In genomic region chr1:246382589-246382988, GRCh38 we compare ENCODE assay signal across 22 cellular contexts.
DNase-seq lines count a peak whose midpoint lies in the region; ATAC-seq, FAIRE-seq and TF ChIP-seq lines count a peak whose summit lies in the region.
"Had no signal": no experiment of that assay in that cellular context is flagged by ENCODE, and none has a peak within 500 bp of the region (broad histone marks: within the 10 kb centered on the region; RNA-seq: fewer than 3 reads in every experiment).

No MANE protein-coding gene starts in this region.

- H3K56ac ChIP-seq in IMR-90 (ENCODE audit: extremely low read depth, insufficient read depth, low read length): no peak overlapping the region

- H3K4me3 ChIP-seq in IMR-90 (ENCODE audit: insufficient read depth, low read depth, low read length) (no peak overlapping the region), keratinocyte (ENCODE audit: control insufficient read depth in 2 of 3, extremely low read depth in 1 of 3, insufficient read depth in 2 of 3, low read depth in 1 of 3, low read length in 3 of 3) (no peak overlapping the region), Karpas-422 (ENCODE audit: low read length) (no peak overlapping the region), kidney (ENCODE audit: low read length in 2 of 2) (no peak overlapping the region), body of pancreas (no peak overlapping the region)
- H3K4me3 ChIP-seq: A549, HAP-1 had no signal

- no peak overlapping the region for H2BK120ac ChIP-seq in IMR-90 (ENCODE audit: low read depth, low read length)

- no peak overlapping the region for H3K4me3 Mint-ChIP-seq in activated T-helper 17 cell treated with anti-CD3 and anti-CD28 coated beads, Interleukin-2, amount 50 U/mL, for 72 hours
- H3K4me3 Mint-ChIP-seq in stimulated activated naive B cell treated with anti-CD40 and anti-IgM and Interleukin-4, amounts not matched to agents 10 μg/mL and 1 μg/mL and 100 μg/mL, for 72 hours: no peak overlapping the region
- H3K4me3 Mint-ChIP-seq: CD14-positive monocyte; CD8-positive, alpha-beta T cell had no signal

- no peak overlapping the region for H3K14ac ChIP-seq in IMR-90 (replicated peaks; ENCODE audit: low read depth, low read length)

- peak overlapping the region; percentile 71 for H2AK9ac ChIP-seq in IMR-90 (replicated peaks; ENCODE audit: low read depth, low read length, poor library complexity)

- H3K9me1 ChIP-seq in IMR-90 (ENCODE audit: insufficient read depth, low read length): no peaks in the 10 kb centered on the region
- H3K9me1 ChIP-seq in keratinocyte (ENCODE audit: control insufficient read depth, extremely low read depth, insufficient read depth, low read length): no peaks in the 10 kb centered on the region

- H2BK5ac ChIP-seq in IMR-90 (ENCODE audit: low read depth, low read length, poor library complexity, severe bottlenecking): no peak overlapping the region

- H3K18ac ChIP-seq in IMR-90 (ENCODE audit: low read depth, low read length): no peak overlapping the region

- TF ChIP-seq POLR2A in IMR-90 (IDR thresholded peaks at IDR 0.05; ENCODE audit: low read depth, low read length): no peak
- no peak for TF ChIP-seq POLR2A in body of pancreas (IDR thresholded peaks at IDR 0.05)

- H3K9ac ChIP-seq in IMR-90 (ENCODE audit: low read depth, low read length) (no peak overlapping the region), keratinocyte (ENCODE audit: control insufficient read depth, extremely low read depth, insufficient read depth, low read length) (no peak overlapping the region), Karpas-422 (ENCODE audit: low read length) (no peak overlapping the region), kidney (ENCODE audit: low read length in 2 of 2) (no peak overlapping the region)

- DNase-seq in IMR-90 (no peak), keratinocyte (ENCODE audit: low read depth, low spot score) (no peak), Karpas-422 (no peak), kidney (no peak), body of pancreas (no peak)
- DNase-seq in stimulated activated naive B cell treated with anti-CD40 and anti-IgM and Interleukin-4, amounts not matched to agents 10 μg/mL and 1 μg/mL and 100 μg/mL, for 72 hours: no peak
- DNase-seq: BE2C; CD8-positive, alpha-beta T cell; COR-L47; DMS153; DMS79 treated with DMSO at 0.1 percent for 48 hours; EL; GOT3 had no signal

- CTCF ChIA-PET in IMR-90 (lab: Yijun Ruan, JAX): no interaction called here

- H3K23ac ChIP-seq in IMR-90 (ENCODE audit: low read depth, low read length): no peak overlapping the region

- H3K9me3 ChIP-seq in IMR-90 (ENCODE audit: control insufficient read depth, insufficient read depth, low read length) (no peaks in the 10 kb centered on the region), keratinocyte (ENCODE audit: control insufficient read depth, low read depth, low read length) (no peaks in the 10 kb centered on the region), Karpas-422 (ENCODE audit: low read length) (no peaks in the 10 kb centered on the region), kidney (ENCODE audit: control insufficient read depth in 1 of 2, low read length in 2 of 2) (no peaks in the 10 kb centered on the region), body of pancreas (no peaks in the 10 kb centered on the region)
- H3K9me3 ChIP-seq: A549, BE2C, HAP-1 had no signal

- no peaks in the 10 kb centered on the region for H3K4me1 ChIP-seq in IMR-90 (ENCODE audit: control insufficient read depth, insufficient read depth, low read length)
- H3K4me1 ChIP-seq in keratinocyte (ENCODE audit: control insufficient read depth, extremely low read depth, insufficient read depth, low read length): peaks cover 13% of the 10 kb centered on the region
- H3K4me1 ChIP-seq in Karpas-422 (ENCODE audit: low read length): no peaks in the 10 kb centered on the region
- H3K4me1 ChIP-seq in kidney (ENCODE audit: control insufficient read depth in 1 of 2, insufficient read depth in 1 of 2, low read depth in 1 of 2, low read length in 2 of 2): no peaks in the 10 kb centered on the region
- H3K4me1 ChIP-seq in body of pancreas: no peaks in the 10 kb centered on the region
- H3K4me1 ChIP-seq: A549, HAP-1 had no signal

- H4K20me1 ChIP-seq in IMR-90 (ENCODE audit: insufficient read depth, low read length): no peaks in the 10 kb centered on the region; the same call in none of the 2 replicates
- no peaks in the 10 kb centered on the region for H4K20me1 ChIP-seq in keratinocyte (ENCODE audit: control insufficient read depth, extremely low read depth, insufficient read depth, low read length)
- H4K20me1 ChIP-seq in Karpas-422 (ENCODE audit: insufficient read depth, low read depth, low read length): peaks cover 75% of the 10 kb centered on the region

- no peak overlapping the region for H3K4me2 ChIP-seq in IMR-90 (ENCODE audit: low read depth, low read length)
- no peak overlapping the region for H3K4me2 ChIP-seq in keratinocyte (ENCODE audit: control insufficient read depth, extremely low read depth, insufficient read depth, low read depth, low read length)
- no peak overlapping the region for H3K4me2 ChIP-seq in Karpas-422 (ENCODE audit: low read depth, low read length, poor library complexity, severe bottlenecking)
- H3K4me2 ChIP-seq: A549 had no signal

- no peak overlapping the region for H2AFZ ChIP-seq in IMR-90 (replicated peaks; ENCODE audit: low read length, poor library complexity)
- no peak overlapping the region for H2AFZ ChIP-seq in keratinocyte (ENCODE audit: control insufficient read depth, low read length)
- no peak overlapping the region for H2AFZ ChIP-seq in Karpas-422 (ENCODE audit: low read length)

- H2BK20ac ChIP-seq in IMR-90 (ENCODE audit: low read depth, low read length): no peak overlapping the region

- no peaks in the 10 kb centered on the region for H3K9me2 ChIP-seq in Karpas-422 (replicated peaks; ENCODE audit: insufficient read depth, low read length)

- H3K79me1 ChIP-seq in IMR-90 (ENCODE audit: low read depth in 1 of 2, low read length in 2 of 2): peaks cover 9 to 14% of the 10 kb centered on the region in 2 experiments; a peak in 1 of 4 replicates

- dilution Hi-C loops in IMR-90 (cut with HindIII; ENCODE audit: low sequenced_read_pairs, unreplicated experiment): no loop called here
- dilution Hi-C loops in keratinocyte (cut with MboI; ENCODE audit: extremely low pct_ligation_motif_present, low sequenced_read_pairs): no loop called here

- H2BK15ac ChIP-seq in IMR-90 (ENCODE audit: low read depth, low read length): no peak overlapping the region

- H3K36me3 Mint-ChIP-seq in activated T-helper 17 cell treated with anti-CD3 and anti-CD28 coated beads, Interleukin-2, amount 50 U/mL, for 72 hours (ENCODE audit: low read depth): no peaks in the 10 kb centered on the region
- H3K36me3 Mint-ChIP-seq in stimulated activated naive B cell treated with anti-CD40 and anti-IgM and Interleukin-4, amounts not matched to agents 10 μg/mL and 1 μg/mL and 100 μg/mL, for 72 hours: peaks cover 3 to 4% of the 10 kb centered on the region in 2 donors
- H3K36me3 Mint-ChIP-seq: CD14-positive monocyte had no signal

- in situ Hi-C loops in IMR-90 (cut with MboI; ENCODE audit: low sequenced_read_pairs): no loop called here

- H3K27ac Mint-ChIP-seq in activated T-helper 17 cell treated with anti-CD3 and anti-CD28 coated beads, Interleukin-2, amount 50 U/mL, for 72 hours: peak overlapping the region; percentile 28
- H3K27ac Mint-ChIP-seq in stimulated activated naive B cell treated with anti-CD40 and anti-IgM and Interleukin-4, amounts not matched to agents 10 μg/mL and 1 μg/mL and 100 μg/mL, for 72 hours: peak overlapping the region; percentile 11
- H3K27ac Mint-ChIP-seq: CD8-positive, alpha-beta T cell had no signal

- H4K91ac ChIP-seq in IMR-90 (ENCODE audit: insufficient read depth, low read depth, low read length): no peak overlapping the region

- H3K27ac ChIP-seq in IMR-90 (ENCODE audit: insufficient read depth, low read length): no peak overlapping the region
- H3K27ac ChIP-seq in keratinocyte (ENCODE audit: control insufficient read depth, insufficient read depth, low read length): peak overlapping the region; percentile 71
- no peak overlapping the region for H3K27ac ChIP-seq in Karpas-422 (ENCODE audit: low read length)
- H3K27ac ChIP-seq in kidney (ENCODE audit: low read depth in 2 of 2, low read length in 2 of 2): no peak overlapping the region
- no peak overlapping the region for H3K27ac ChIP-seq in body of pancreas

- FAIRE-seq in keratinocyte (lab: Jason Lieb, UNC): no peak
- no peak for FAIRE-seq in kidney (lab: Jason Lieb, UNC)
- FAIRE-seq: A549, D721Med, G401.6, GM12891, HepG2, HTR-8/SVneo had no signal

- intact Hi-C loops in IMR-90 (cut with micrococcal nuclease) (no loop called here), kidney (cut with DNase I) (no loop called here), body of pancreas (cut with DNase I) (no loop called here)

- no TSS peak for BruUV-seq in IMR-90 (replicated peaks; lab: Mats Ljungman, UMichigan)

- no peak for TF ChIP-seq CTCF in IMR-90 (conservative IDR thresholded peaks at IDR 0.05; ENCODE audit: low read depth, low read length)
- TF ChIP-seq CTCF in keratinocyte (optimal IDR thresholded peaks at IDR 0.05 in 1 of 3, IDR thresholded peaks at IDR 0.05 in 1 of 3, conservative IDR thresholded peaks at IDR 0.05 in 1 of 3; ENCODE audit: extremely low read depth in 1 of 3, insufficient read depth in 2 of 3, low read length in 3 of 3): no peak
- no peak for TF ChIP-seq CTCF in kidney (IDR thresholded peaks at IDR 0.05; ENCODE audit: borderline replicate concordance, extremely low read depth, insufficient read depth)
- no peak for TF ChIP-seq CTCF in body of pancreas (IDR thresholded peaks at IDR 0.05)

- H3K36me3 ChIP-seq in IMR-90 (ENCODE audit: control insufficient read depth, insufficient read depth, low read length) (no peaks in the 10 kb centered on the region), keratinocyte (ENCODE audit: control insufficient read depth in 2 of 2, extremely low read depth in 1 of 2, insufficient read depth in 2 of 2, low read length in 2 of 2) (no peaks in the 10 kb centered on the region), Karpas-422 (ENCODE audit: insufficient read depth, low read length) (no peaks in the 10 kb centered on the region), kidney (ENCODE audit: control insufficient read depth in 1 of 2, insufficient read depth in 2 of 2, low read length in 2 of 2) (no peaks in the 10 kb centered on the region), body of pancreas (replicated peaks in 1 of 2; ENCODE audit: insufficient read depth in 1 of 2, low read depth in 2 of 2) (no peaks in the 10 kb centered on the region)
- H3K36me3 ChIP-seq: BE2C, HAP-1 had no signal

- H2AK5ac ChIP-seq in IMR-90 (ENCODE audit: low read depth, low read length): no peak overlapping the region

- peaks cover 10% of the 10 kb centered on the region for H3K79me2 ChIP-seq in keratinocyte (ENCODE audit: control insufficient read depth, insufficient read depth, low read length)
- H3K79me2 ChIP-seq in Karpas-422 (ENCODE audit: low read length): no peaks in the 10 kb centered on the region

- no peak for TF ChIP-seq RAD21 in IMR-90 (IDR thresholded peaks at IDR 0.05; ENCODE audit: low read length)

- POLR2A ChIA-PET in IMR-90 (lab: Charles Lee; ENCODE audit: unreplicated experiment): interaction anchor here (0.5 kb wide), 1 partner anchor 334 kb away, joined by 3 read pairs; no protein-coding TSS in a partner anchor

- H3K4me1 Mint-ChIP-seq in activated T-helper 17 cell treated with anti-CD3 and anti-CD28 coated beads, Interleukin-2, amount 50 U/mL, for 72 hours: no peaks in the 10 kb centered on the region
- peaks cover 6 to 11% of the 10 kb centered on the region in 2 donors for H3K4me1 Mint-ChIP-seq in stimulated activated naive B cell treated with anti-CD40 and anti-IgM and Interleukin-4, amounts not matched to agents 10 μg/mL and 1 μg/mL and 100 μg/mL, for 72 hours
- H3K4me1 Mint-ChIP-seq: CD14-positive monocyte had no signal

- no peak overlapping the region for H4K8ac ChIP-seq in IMR-90 (ENCODE audit: low read depth in 2 of 2, low read length in 2 of 2)

- H3K27me3 ChIP-seq in IMR-90 (ENCODE audit: control insufficient read depth, insufficient read depth, low read length) (no peaks in the 10 kb centered on the region), keratinocyte (ENCODE audit: control insufficient read depth, extremely low read depth, insufficient read depth, low read length) (no peaks in the 10 kb centered on the region), Karpas-422 (ENCODE audit: low read length) (no peaks in the 10 kb centered on the region), body of pancreas (no peaks in the 10 kb centered on the region)
- H3K27me3 ChIP-seq: BE2C had no signal

- no peak overlapping the region for H4K5ac ChIP-seq in IMR-90 (ENCODE audit: low read depth, low read length)

- no peaks in the 10 kb centered on the region for H3K9me3 Mint-ChIP-seq in activated T-helper 17 cell treated with anti-CD3 and anti-CD28 coated beads, Interleukin-2, amount 50 U/mL, for 72 hours
- H3K9me3 Mint-ChIP-seq in stimulated activated naive B cell treated with anti-CD40 and anti-IgM and Interleukin-4, amounts not matched to agents 10 μg/mL and 1 μg/mL and 100 μg/mL, for 72 hours: no peaks in the 10 kb centered on the region
- H3K9me3 Mint-ChIP-seq: CD14-positive monocyte; CD8-positive, alpha-beta T cell had no signal

- H3K4ac ChIP-seq in IMR-90 (ENCODE audit: low read depth, low read length): no peak overlapping the region

- no CpG with 5 or more reads among the region's 1 CpG for WGBS in IMR-90 (ENCODE audit: extremely low coverage in 2 of 2, insufficient read length in 1 of 2), 2 experiments
- 100% methylated on average over 1 of the region's 1 CpG for WGBS in body of pancreas, 2 donors

- no peaks in the 10 kb centered on the region for H3K27me3 Mint-ChIP-seq in activated T-helper 17 cell treated with anti-CD3 and anti-CD28 coated beads, Interleukin-2, amount 50 U/mL, for 72 hours
- no peaks in the 10 kb centered on the region for H3K27me3 Mint-ChIP-seq in stimulated activated naive B cell treated with anti-CD40 and anti-IgM and Interleukin-4, amounts not matched to agents 10 μg/mL and 1 μg/mL and 100 μg/mL, for 72 hours

- ATAC-seq in IMR-90 (ENCODE audit: low read depth) (no peak), body of pancreas (no peak)
- no peak for ATAC-seq in activated T-helper 17 cell treated with anti-CD3 and anti-CD28 coated beads, Interleukin-2, amount 50 U/mL, for 72 hours (replicated peaks)
- ATAC-seq in stimulated activated naive B cell treated with anti-CD40 and anti-IgM and Interleukin-4, amounts not matched to agents 10 μg/mL and 1 μg/mL and 100 μg/mL, for 72 hours (replicated peaks): no peak
- ATAC-seq: A549; CD8-positive, alpha-beta T cell; HepG2 had no signal
